ENCODE assay signal across 8 cellular contexts in genomic region chr1:225882008-225882698, GRCh38. TPM values are rescaled to one million over a fixed set of nuclear protein-coding genes. Genes with fewer than 3 reads are reported as not detected.
A peak's percentile ranks its signal among the peaks of the same experiment; 100 is the strongest.
DNase-seq lines count a peak whose midpoint lies in the region; ATAC-seq and TF ChIP-seq lines count a peak whose summit lies in the region.

Gene TMEM63A, minus strand, starts transcription at chr1:225882380. Its CDS starts 4,800 bp downstream, at chr1:225877580.

- peaks cover 7% of the 10 kb centered on the region for H3K27me3 Mint-ChIP-seq in endothelial cell (ENCODE audit: unreplicated experiment)

- peak within 1 kb of the TSS; percentile 91 for H3K4me3 Mint-ChIP-seq in endothelial cell (ENCODE audit: unreplicated experiment)

- H3K4me3 ChIP-seq in AG04449 (ENCODE audit: low read depth, low read length) = peak within 1 kb of the TSS; percentile 90

- CTCF ChIA-PET in AG04449 (lab: Yijun Ruan, JAX) = interaction anchor here (0.6 to 3.5 kb wide), 29 partner anchors 9 to 411 kb away, joined by 3 to 26 read pairs (median 4); partner anchors contain the start of gene SRP9

- H3K4me1 Mint-ChIP-seq in endothelial cell (ENCODE audit: unreplicated experiment) = peaks cover 39% of the 10 kb centered on the region

- H3K27ac Mint-ChIP-seq in endothelial cell (ENCODE audit: unreplicated experiment) = peak within 1 kb of the TSS; percentile 81

- peaks cover 3% of the 10 kb centered on the region for H3K36me3 Mint-ChIP-seq in endothelial cell (ENCODE audit: low read depth, unreplicated experiment)

- DNase-seq in AG04449 (ENCODE audit: low read depth, low spot score) (no peak), NOMO-1 treated with DMSO at 0.1 percent for 48 hours (lab: John Stamatoyannopoulos, UW; ENCODE audit: unreplicated experiment) (peak; percentile 84), endothelial cell (ENCODE audit: low spot score) (peak; percentile 83), middle frontal gyrus (ENCODE audit: extremely low spot score, low spot score) (peak; percentile 64)
- peak; percentile 79 for DNase-seq in activated CD8-positive, alpha-beta memory T cell treated with anti-CD3 and anti-CD28 coated beads, Interleukin-2, amount 50 U/mL, for 24 hours (ENCODE audit: extremely low read depth)
- DNase-seq in stimulated activated CD8-positive, alpha-beta memory T cell treated with anti-CD3 and anti-CD28 coated beads, Interleukin-4, amount 100 ng/mL, for 1 hour (ENCODE audit: low read depth in 2 of 2, low spot score in 1 of 2) = peak; percentile 73 to 88

- peak; percentile 81 for ATAC-seq in GM18511 (IDR thresholded peaks at IDR 0.05; ENCODE audit: unreplicated experiment)
- ATAC-seq in HG03039 (IDR thresholded peaks at IDR 0.05; ENCODE audit: unreplicated experiment) = peak; percentile 56

- H3K9me3 Mint-ChIP-seq in endothelial cell (ENCODE audit: unreplicated experiment) = no peaks in the 10 kb centered on the region

- POLR2A ChIA-PET in AG04449 (lab: Yijun Ruan, JAX) = interaction anchor here (0.6 to 1.3 kb wide), 7 partner anchors 10 to 455 kb away, joined by 3 to 4 read pairs (median 4); partner anchors contain the start of genes ENAH and PYCR2

- TF ChIP-seq CTCF in AG04449 (IDR thresholded peaks at IDR 0.05; ENCODE audit: insufficient read depth, low read length, missing control alignments) (peak; percentile 55), endothelial cell (IDR thresholded peaks at IDR 0.05; ENCODE audit: unreplicated experiment) (no peak)

RNA-seq across cellular contexts. Expression of gene TMEM63A, which starts in this region (rescaled TPM):
- 79.9 TPM for total RNA-seq in endothelial cell (ENCODE audit: unreplicated experiment)
